ENCODE assay signal across 18 cellular contexts in the genomic region with DNA sequence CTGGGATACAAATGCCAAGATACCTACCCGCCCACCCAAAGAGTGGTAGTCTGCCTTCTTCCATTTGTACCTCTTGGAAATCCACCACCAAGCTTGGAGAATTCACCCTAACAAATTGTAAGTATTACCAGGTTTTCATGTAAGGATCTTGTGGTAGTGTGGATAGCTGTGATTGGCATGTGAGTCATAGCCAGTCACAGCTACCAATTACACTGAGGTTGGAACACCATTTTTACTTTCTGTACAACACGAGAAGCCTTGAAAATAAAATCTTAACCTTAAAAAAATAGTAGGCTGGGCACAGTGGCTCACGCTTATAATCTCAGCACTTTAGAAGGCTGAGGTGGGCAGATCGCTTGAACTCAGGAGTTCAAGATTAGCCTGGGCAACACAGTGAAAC. TPM values are rescaled to one million over a fixed set of nuclear protein-coding genes. Genes with fewer than 3 reads are reported as not detected.
DNase-seq lines count a peak whose midpoint lies in the region; ATAC-seq and TF ChIP-seq lines count a peak whose summit lies in the region.
"Had no signal": no experiment of that assay in that cellular context is flagged by ENCODE, and none has a peak within 500 bp of the region (broad histone marks: within the 10 kb centered on the region; RNA-seq: fewer than 3 reads in every experiment).

No MANE protein-coding gene starts in this region.

- peak overlapping the region; percentile 70 for H3K4me3 Mint-ChIP-seq in activated naive CD4-positive, alpha-beta T cell treated with anti-CD3 and anti-CD28 coated beads, Interleukin-2, amount 10 ng/mL, durations not matched to agents 7 days and 5 days
- H3K4me3 Mint-ChIP-seq in central memory CD8-positive, alpha-beta T cell: peak overlapping the region; percentile 54
- H3K4me3 Mint-ChIP-seq in CD14-positive monocyte: peak overlapping the region in 1 of 2 donors; percentile 12
- H3K4me3 Mint-ChIP-seq: mesothelial cell of epicardium, WTC11 had no signal

- ATAC-seq in central memory CD8-positive, alpha-beta T cell (replicated peaks; ENCODE audit: extremely low read depth, poor library complexity, severe bottlenecking): no peak
- ATAC-seq: WTC11 had no signal

- H3K9me3 Mint-ChIP-seq in activated naive CD4-positive, alpha-beta T cell treated with anti-CD3 and anti-CD28 coated beads, Interleukin-2, amount 10 ng/mL, durations not matched to agents 7 days and 5 days: peaks cover 8% of the 10 kb centered on the region
- peaks cover 11% of the 10 kb centered on the region for H3K9me3 Mint-ChIP-seq in central memory CD8-positive, alpha-beta T cell
- H3K9me3 Mint-ChIP-seq in CD14-positive monocyte: peaks cover 0 to 10% (median 1%) of the 10 kb centered on the region in 7 donors
- H3K9me3 Mint-ChIP-seq: mesothelial cell of epicardium, WTC11 had no signal

- POLR2A ChIA-PET in RWPE1 (lab: Yijun Ruan, JAX; ENCODE audit: low non-redundant PET): no interaction called here

- CTCF ChIA-PET in activated naive CD4-positive, alpha-beta T cell treated with anti-CD3 and anti-CD28 coated beads, Interleukin-2, amount 10 ng/mL, durations not matched to agents 7 days and 5 days (lab: Charles Lee): interaction anchor here (1.0 to 4.4 kb wide), 4 partner anchors 28 to 100 kb away, joined by 3 to 49 read pairs (median 4); partner anchors contain the start of gene SLFN5
- CTCF ChIA-PET in RWPE1 (lab: Yijun Ruan, JAX): no interaction called here

- peak; percentile 25 for DNase-seq in activated naive CD4-positive, alpha-beta T cell treated with anti-CD3 and anti-CD28 coated beads, Interleukin-2, amount 10 ng/mL, durations not matched to agents 7 days and 5 days
- no peak for DNase-seq in activated naive CD4-positive, alpha-beta T cell treated with anti-CD3 and anti-CD28 coated beads, Interleukin-2, amount 50 U/mL, for 16 hours
- peak; percentile 8 for DNase-seq in RWPE1 (ENCODE audit: low spot score)
- DNase-seq in central memory CD8-positive, alpha-beta T cell (ENCODE audit: low spot score in 2 of 2): no peak
- DNase-seq in NCI-H1436 (lab: John Stamatoyannopoulos, UW): no peak
- no peak for DNase-seq in CD14-positive monocyte (ENCODE audit: low spot score)
- DNase-seq in NCI-H345 treated with DMSO at 0.1 percent for 48 hours (lab: John Stamatoyannopoulos, UW; ENCODE audit: unreplicated experiment): no peak
- DNase-seq: COR-L47; kidney glomerular epithelial cell; MM.1S; NCI-H187 treated with DMSO at 0.1 percent for 48 hours; NCI-H446; NK-92 treated with Interleukin-12 subunit alpha and Interleukin-12 subunit beta, amount 100 ng/mL, for 24 hours; uterus had no signal

- H3K36me3 Mint-ChIP-seq in activated naive CD4-positive, alpha-beta T cell treated with anti-CD3 and anti-CD28 coated beads, Interleukin-2, amount 10 ng/mL, durations not matched to agents 7 days and 5 days: peaks cover 24% of the 10 kb centered on the region
- peaks cover 7% of the 10 kb centered on the region for H3K36me3 Mint-ChIP-seq in central memory CD8-positive, alpha-beta T cell (ENCODE audit: insufficient read depth)
- no peaks in the 10 kb centered on the region for H3K36me3 Mint-ChIP-seq in CD14-positive monocyte
- H3K36me3 Mint-ChIP-seq: mesothelial cell of epicardium, WTC11 had no signal

- peaks cover 43% of the 10 kb centered on the region for H3K4me1 ChIP-seq in thymus (ENCODE audit: control insufficient read depth, insufficient read depth, low read length)
- H3K4me1 ChIP-seq: ascending aorta, uterus had no signal

- TF ChIP-seq CTCF in RWPE1 (conservative IDR thresholded peaks at IDR 0.05; ENCODE audit: low read depth) (no peak), CD14-positive monocyte (IDR thresholded peaks at IDR 0.05) (no peak)

- H3K9me3 ChIP-seq in thymus (ENCODE audit: control insufficient read depth): no peaks in the 10 kb centered on the region
- H3K9me3 ChIP-seq: ascending aorta, uterus had no signal

- H3K36me3 ChIP-seq in thymus (ENCODE audit: control insufficient read depth, insufficient read depth): no peaks in the 10 kb centered on the region
- H3K36me3 ChIP-seq: ascending aorta, uterus had no signal

- H3K4me1 Mint-ChIP-seq in activated naive CD4-positive, alpha-beta T cell treated with anti-CD3 and anti-CD28 coated beads, Interleukin-2, amount 10 ng/mL, durations not matched to agents 7 days and 5 days: peaks cover 88% of the 10 kb centered on the region
- H3K4me1 Mint-ChIP-seq in central memory CD8-positive, alpha-beta T cell: peaks cover 73% of the 10 kb centered on the region
- H3K4me1 Mint-ChIP-seq in CD14-positive monocyte: peaks cover 5% of the 10 kb centered on the region
- H3K4me1 Mint-ChIP-seq: mesothelial cell of epicardium had no signal

- no peak overlapping the region for H3K4me3 ChIP-seq in thymus (ENCODE audit: low read length)
- H3K4me3 ChIP-seq: ascending aorta, uterus had no signal

- H3K27ac Mint-ChIP-seq in activated naive CD4-positive, alpha-beta T cell treated with anti-CD3 and anti-CD28 coated beads, Interleukin-2, amount 10 ng/mL, durations not matched to agents 7 days and 5 days: peak overlapping the region; percentile 99
- peak overlapping the region; percentile 90 for H3K27ac Mint-ChIP-seq in central memory CD8-positive, alpha-beta T cell (ENCODE audit: low read depth)
- H3K27ac Mint-ChIP-seq in CD14-positive monocyte: no peak overlapping the region
- H3K27ac Mint-ChIP-seq: mesothelial cell of epicardium, WTC11 had no signal

- WGBS in thymus: 91% methylated on average over 4 of the region's 4 CpGs

- H3K27ac ChIP-seq in RWPE1 (no peak overlapping the region), thymus (ENCODE audit: low read depth) (peak overlapping the region; percentile 89)
- H3K27ac ChIP-seq: ascending aorta had no signal

- H3K27me3 ChIP-seq in thymus (ENCODE audit: control insufficient read depth, insufficient read depth): no peaks in the 10 kb centered on the region
- H3K27me3 ChIP-seq: ascending aorta, uterus had no signal

- H3K27me3 Mint-ChIP-seq in activated naive CD4-positive, alpha-beta T cell treated with anti-CD3 and anti-CD28 coated beads, Interleukin-2, amount 10 ng/mL, durations not matched to agents 7 days and 5 days: no peaks in the 10 kb centered on the region
- no peaks in the 10 kb centered on the region for H3K27me3 Mint-ChIP-seq in central memory CD8-positive, alpha-beta T cell
- H3K27me3 Mint-ChIP-seq in CD14-positive monocyte (ENCODE audit: low read depth in 3 of 3): peaks cover 34 to 42% (median 42%) of the 10 kb centered on the region in 3 donors

- intact Hi-C loops in CD14-positive monocyte (cut with micrococcal nuclease): no loop called here

RNA-seq across cellular contexts. Expression of gene SLC35G3, which starts 18.5 kb away (rescaled TPM):
- polyA plus RNA-seq in thymus (0.09 TPM), CD14-positive monocyte (not detected)

RNA-seq across cellular contexts. Expression of gene SLFN5, which starts 30.2 kb away (rescaled TPM):
- polyA plus RNA-seq in thymus (24.8 TPM), CD14-positive monocyte (1 to 10 TPM; 5.3 to 8.8 TPM)

Comparison
In these comparisons a context has a peak if more than half of its experiments do, and no peak if none do; other contexts are left out.
1. DNase-seq: peak in activated naive CD4-positive, alpha-beta T cell treated with anti-CD3 and anti-CD28 coated beads, Interleukin-2, amount 10 ng/mL, durations not matched to agents 7 days and 5 days (single experiment) and RWPE1 (single experiment); none in activated naive CD4-positive, alpha-beta T cell treated with anti-CD3 and anti-CD28 coated beads, Interleukin-2, amount 50 U/mL, for 16 hours (single experiment), central memory CD8-positive, alpha-beta T cell (0 of 2), NCI-H1436 (single experiment), CD14-positive monocyte (single experiment) and NCI-H345 treated with DMSO at 0.1 percent for 48 hours (single experiment).
2. H3K27ac Mint-ChIP-seq: peak in activated naive CD4-positive, alpha-beta T cell treated with anti-CD3 and anti-CD28 coated beads, Interleukin-2, amount 10 ng/mL, durations not matched to agents 7 days and 5 days (single experiment) and central memory CD8-positive, alpha-beta T cell (single experiment); none in CD14-positive monocyte (0 of 7).